1 cellular context compared by ENCODE assay signal in genomic region chr7:24795407-24795767, GRCh38.
TF ChIP-seq lines count a peak whose summit lies in the region.

No MANE protein-coding gene starts in this region.

TF ChIP-seq in HepG2, 621 proteins besides CTCF, POLR2A, EP300 and RAD21 (continued from another document and continues in another):
- TF ChIP-seq ZBTB14 (CRISPR knock-in tag; IDR thresholded peaks at IDR 0.05) (no peak), ZFX (CRISPR knock-in tag; IDR thresholded peaks at IDR 0.05; ENCODE audit: low read depth) (no peak; the same call in 1 of the 2 replicates), DZIP1 (CRISPR knock-in tag; IDR thresholded peaks at IDR 0.05) (no peak), KMT2A (CRISPR knock-in tag; IDR thresholded peaks at IDR 0.05) (no peak), MAF1 (CRISPR knock-in tag; IDR thresholded peaks at IDR 0.05; ENCODE audit: borderline replicate concordance) (no peak), NR2F6 (IDR thresholded peaks at IDR 0.05) (no peak; the same call in 1 of the 2 replicates), NR2F6 (CRISPR knock-in tag; IDR thresholded peaks at IDR 0.05) (peak; percentile 44; the same call in 1 of the 2 replicates), PHF21A (CRISPR knock-in tag; IDR thresholded peaks at IDR 0.05) (no peak), CHD4 (IDR thresholded peaks at IDR 0.05; ENCODE audit: borderline replicate concordance, low read length) (no peak), ZNF572 (CRISPR knock-in tag; IDR thresholded peaks at IDR 0.05) (no peak), AHR (CRISPR knock-in tag; IDR thresholded peaks at IDR 0.05) (no peak), ZNF503 (CRISPR knock-in tag; IDR thresholded peaks at IDR 0.05) (no peak), ZNF501 (CRISPR knock-in tag; IDR thresholded peaks at IDR 0.05) (no peak), ZNF121 (CRISPR knock-in tag; IDR thresholded peaks at IDR 0.05) (no peak), POLR2G (IDR thresholded peaks at IDR 0.05; ENCODE audit: low read depth, low read length) (peak; percentile 24; the same call in 1 of the 2 replicates), ZNF44 (CRISPR knock-in tag; IDR thresholded peaks at IDR 0.05) (no peak), ZBTB40 (IDR thresholded peaks at IDR 0.05) (no peak), ZBTB40 (CRISPR knock-in tag; IDR thresholded peaks at IDR 0.05) (no peak), ATRX (CRISPR knock-in tag; IDR thresholded peaks at IDR 0.05; ENCODE audit: borderline replicate concordance) (no peak), ZNF563 (CRISPR knock-in tag; IDR thresholded peaks at IDR 0.05) (no peak), TBX2 (CRISPR knock-in tag; IDR thresholded peaks at IDR 0.05; ENCODE audit: borderline replicate concordance) (no peak), SP2 (CRISPR knock-in tag; IDR thresholded peaks at IDR 0.05) (no peak), BCLAF1 (IDR thresholded peaks at IDR 0.05) (no peak), SRSF4 (IDR thresholded peaks at IDR 0.05; ENCODE audit: low read depth, low read length, poor library complexity, severe bottlenecking) (no peak), ZNF30 (CRISPR knock-in tag; IDR thresholded peaks at IDR 0.05) (no peak), THAP8 (CRISPR knock-in tag; IDR thresholded peaks at IDR 0.05; ENCODE audit: borderline replicate concordance) (no peak), PATZ1 (CRISPR knock-in tag; IDR thresholded peaks at IDR 0.05) (0 out of 2 replicates have a peak, but pooled peaks have one; percentile 19), ZFP62 (CRISPR knock-in tag; IDR thresholded peaks at IDR 0.05) (no peak), SOX6 (IDR thresholded peaks at IDR 0.05) (no peak), SOX6 (CRISPR knock-in tag; IDR thresholded peaks at IDR 0.05) (peak; percentile 50; the same call in 1 of the 2 replicates), ZSCAN25 (CRISPR knock-in tag; IDR thresholded peaks at IDR 0.05) (no peak), ZNF782 (CRISPR knock-in tag; IDR thresholded peaks at IDR 0.05; ENCODE audit: borderline replicate concordance) (no peak), CBX1 (IDR thresholded peaks at IDR 0.05; ENCODE audit: low read depth) (no peak), PHF20 (CRISPR knock-in tag; IDR thresholded peaks at IDR 0.05) (0 out of 2 replicates have a peak, but pooled peaks have one; percentile 3), RNF219 (CRISPR knock-in tag; IDR thresholded peaks at IDR 0.05) (no peak), YEATS2 (CRISPR knock-in tag; IDR thresholded peaks at IDR 0.05; ENCODE audit: borderline replicate concordance) (no peak), ZKSCAN8 (CRISPR knock-in tag; IDR thresholded peaks at IDR 0.05; ENCODE audit: borderline replicate concordance) (no peak), RBM22 (optimal IDR thresholded peaks at IDR 0.05; ENCODE audit: low read length) (no peak), HMGA1 (CRISPR knock-in tag; conservative IDR thresholded peaks at IDR 0.05) (no peak), ZNF75D (CRISPR knock-in tag; IDR thresholded peaks at IDR 0.05; ENCODE audit: borderline replicate concordance) (no peak), XBP1 (CRISPR knock-in tag; IDR thresholded peaks at IDR 0.05) (no peak)
